In genomic region chr1:154730251-154730650, GRCh38 we compare ENCODE assay signal across 8 cellular contexts.
DNase-seq lines count a peak whose midpoint lies in the region; ATAC-seq and TF ChIP-seq lines count a peak whose summit lies in the region.

No MANE protein-coding gene starts in this region.

- H3K36me3 ChIP-seq in brain microvascular endothelial cell (replicated peaks) (no peaks in the 10 kb centered on the region), mesodermal cell (ENCODE audit: control insufficient read depth, insufficient read depth, low read length) (no peaks in the 10 kb centered on the region)

- peaks cover 43% of the 10 kb centered on the region for H3K4me1 ChIP-seq in mesodermal cell (ENCODE audit: control insufficient read depth, insufficient read depth, low read length, poor library complexity, severe bottlenecking)

- H3K4me3 ChIP-seq in brain microvascular endothelial cell (ENCODE audit: low read depth, low read length) (no peak overlapping the region), mesodermal cell (ENCODE audit: extremely low read depth, insufficient read depth, low read length, poor library complexity, severe bottlenecking) (no peak overlapping the region), foreskin fibroblast (ENCODE audit: low read depth in 1 of 2, low read length in 2 of 2) (no peak overlapping the region)

- WGBS in mesodermal cell (ENCODE audit: insufficient coverage in 2 of 2), 2 experiments, result 80 to 83% methylated on average over 1 of the region's 1 CpG

- ATAC-seq in GM18505 (IDR thresholded peaks at IDR 0.05; ENCODE audit: unreplicated experiment) (no peak), HG02884 (IDR thresholded peaks at IDR 0.05; ENCODE audit: unreplicated experiment) (no peak)

- in situ Hi-C loops in brain microvascular endothelial cell (cut with HindIII; ENCODE audit: low pct_ligation_motif_present, low sequenced_read_pairs), result no loop called here

- no peaks in the 10 kb centered on the region for H3K27me3 ChIP-seq in brain microvascular endothelial cell (replicated peaks)

- no peaks in the 10 kb centered on the region for H3K9me3 ChIP-seq in mesodermal cell (ENCODE audit: control insufficient read depth, low read length)

- DNase-seq in COR-L47 (lab: John Stamatoyannopoulos, UW) (peak; percentile 96), NCI-H1417 treated with DMSO at 0.1 percent for 48 hours (lab: John Stamatoyannopoulos, UW) (peak; percentile 88), brain microvascular endothelial cell (peak; percentile 72), medulla oblongata (ENCODE audit: extremely low spot score) (no peak), foreskin fibroblast (no peak)

- H3K27ac ChIP-seq in brain microvascular endothelial cell (peak overlapping the region; percentile 61), mesodermal cell (ENCODE audit: low read depth, low read length, severe bottlenecking) (peak overlapping the region; percentile 25)

- TF ChIP-seq CTCF in brain microvascular endothelial cell (IDR thresholded peaks at IDR 0.05; ENCODE audit: low read depth, low read length, missing control alignments) (no peak), foreskin fibroblast (IDR thresholded peaks at IDR 0.05; ENCODE audit: low read depth, low read length) (no peak)

- TF ChIP-seq POLR2A in GM18505 (IDR thresholded peaks at IDR 0.05; ENCODE audit: borderline replicate concordance, extremely low read depth, insufficient read depth, insufficient read length), result no peak

Comparison
In these comparisons a context has a peak if more than half of its experiments do, and no peak if none do; other contexts are left out.
1. DNase-seq: peak in COR-L47 (single experiment), NCI-H1417 treated with DMSO at 0.1 percent for 48 hours (single experiment) and brain microvascular endothelial cell (single experiment); none in medulla oblongata (single experiment) and foreskin fibroblast (0 of 2).